Comparison of ENCODE assay signal across 17 cellular contexts in genomic region chr3:98952404-98952803, GRCh38. TPM values are rescaled to one million over a fixed set of nuclear protein-coding genes. Genes with fewer than 3 reads are reported as not detected.
DNase-seq lines count a peak whose midpoint lies in the region; ATAC-seq, FAIRE-seq and TF ChIP-seq lines count a peak whose summit lies in the region.
"Had no signal": no experiment of that assay in that cellular context is flagged by ENCODE, and none has a peak within 500 bp of the region (broad histone marks: within the 10 kb centered on the region; RNA-seq: fewer than 3 reads in every experiment).

No MANE protein-coding gene starts in this region.

- no peaks in the 10 kb centered on the region; the same call in 1 of the 2 replicates for H3K36me3 ChIP-seq in MG63
- H3K36me3 ChIP-seq in osteoblast (ENCODE audit: insufficient read depth, low read length), result no peaks in the 10 kb centered on the region
- H3K36me3 ChIP-seq in psoas muscle (ENCODE audit: insufficient read depth in 1 of 2, low read depth in 1 of 2), result no peaks in the 10 kb centered on the region
- H3K36me3 ChIP-seq: BLaER1 treated with 17β-estradiol and CSF1 and Interleukin-3, amounts not matched to agents 10 nM and 100 nM; SJCRH30 had no signal

- no peak overlapping the region for H3K27ac ChIP-seq in osteoblast (ENCODE audit: low read depth, low read length)
- no peak overlapping the region for H3K27ac ChIP-seq in psoas muscle
- H3K27ac ChIP-seq: BLaER1 treated with 17β-estradiol and CSF1 and Interleukin-3, amounts not matched to agents 10 nM and 100 nM; GM23248; SJCRH30 had no signal

- no peaks in the 10 kb centered on the region for H3K79me2 ChIP-seq in osteoblast (ENCODE audit: insufficient read depth, low read length)

- no peaks in the 10 kb centered on the region for H3K4me1 Mint-ChIP-seq in WTC11

- H3K4me3 ChIP-seq in MG63 (no peak overlapping the region), osteoblast (ENCODE audit: insufficient read depth, low read length) (no peak overlapping the region), psoas muscle (no peak overlapping the region)
- H3K4me3 ChIP-seq: BLaER1 treated with 17β-estradiol and CSF1 and Interleukin-3, amounts not matched to agents 10 nM and 100 nM; GM23248; SJCRH30 had no signal

- H3K27ac Mint-ChIP-seq in WTC11, result no peak overlapping the region
- H3K27ac Mint-ChIP-seq: HFFc6 had no signal

- H3K27me3 Mint-ChIP-seq in WTC11 (ENCODE audit: low read depth), result no peaks in the 10 kb centered on the region

- CTCF ChIA-PET in WTC11 (lab: Charles Lee), result interaction anchor here (0.6 to 1.5 kb wide), 2 partner anchors 24 to 42 kb away, joined by 3 to 4 read pairs; no protein-coding TSS in a partner anchor

- H4K20me1 ChIP-seq in osteoblast (ENCODE audit: insufficient read depth, low read length), result no peaks in the 10 kb centered on the region
- H4K20me1 ChIP-seq: BLaER1 treated with 17β-estradiol and CSF1 and Interleukin-3, amounts not matched to agents 10 nM and 100 nM had no signal

- POLR2A ChIA-PET in WTC11 (lab: Charles Lee), result no interaction called here

- no peaks in the 10 kb centered on the region for H3K27me3 ChIP-seq in MG63
- no peaks in the 10 kb centered on the region for H3K27me3 ChIP-seq in osteoblast (ENCODE audit: insufficient read depth, low read length)
- H3K27me3 ChIP-seq in psoas muscle (ENCODE audit: insufficient read depth in 3 of 3, low read length in 2 of 3), result no peaks in the 10 kb centered on the region
- H3K27me3 ChIP-seq: BLaER1 treated with 17β-estradiol and CSF1 and Interleukin-3, amounts not matched to agents 10 nM and 100 nM; SJCRH30 had no signal

- WGBS in psoas muscle, 3 donors, result 84 to 100% (median 100%) methylated on average over 1 of the region's 1 CpG

- ATAC-seq in WTC11 (0 out of 2 replicates have a peak, but pooled peaks have one; percentile 20), psoas muscle (no peak), HG03439 (IDR thresholded peaks at IDR 0.05; ENCODE audit: unreplicated experiment) (no peak)

- no peaks in the 10 kb centered on the region for H3K36me3 Mint-ChIP-seq in WTC11

- H3K4me2 ChIP-seq in osteoblast (ENCODE audit: insufficient read depth, low read length), result no peak overlapping the region
- H3K4me2 ChIP-seq: BLaER1 treated with 17β-estradiol and CSF1 and Interleukin-3, amounts not matched to agents 10 nM and 100 nM had no signal

- peak overlapping the region; percentile 35 for H2AFZ ChIP-seq in osteoblast (ENCODE audit: low read length)
- H2AFZ ChIP-seq: GM23248 had no signal

- intact Hi-C loops in psoas muscle (cut with DNase I), result no loop called here

- FAIRE-seq in H54 (lab: Jason Lieb, UNC), result peak; percentile 41

- H3K9me3 ChIP-seq in MG63 (peaks cover 10% of the 10 kb centered on the region), osteoblast (ENCODE audit: low read depth, low read length) (no peaks in the 10 kb centered on the region), psoas muscle (no peaks in the 10 kb centered on the region)
- H3K9me3 ChIP-seq: BLaER1 treated with 17β-estradiol and CSF1 and Interleukin-3, amounts not matched to agents 10 nM and 100 nM; SJCRH30 had no signal

- no peak for TF ChIP-seq POLR2A in H54 (IDR thresholded peaks at IDR 0.05; ENCODE audit: low read depth, low read length)

- DNase-seq in H54 (ENCODE audit: insufficient read length, low spot score) (no peak), MG63 (peak; percentile 10), WTC11 (ENCODE audit: low spot score) (no peak), osteoblast (ENCODE audit: insufficient read length, low spot score, missing footprints) (no peak), psoas muscle (no peak), NCI-H1105 (lab: John Stamatoyannopoulos, UW) (no peak)
- DNase-seq: DMS153, GM23248, HFFc6, Kasumi-1, NCI-H1417 treated with DMSO at 0.1 percent for 48 hours, NCI-H2107, NCI-H748 treated with DMSO at 0.1 percent for 48 hours, SJCRH30, T-helper 9 cell had no signal

- H3K4me1 ChIP-seq in osteoblast (ENCODE audit: insufficient read depth, low read length), result peaks cover 7% of the 10 kb centered on the region
- H3K4me1 ChIP-seq in psoas muscle, result no peaks in the 10 kb centered on the region
- H3K4me1 ChIP-seq: BLaER1 treated with 17β-estradiol and CSF1 and Interleukin-3, amounts not matched to agents 10 nM and 100 nM; SJCRH30 had no signal

- TF ChIP-seq CTCF in WTC11 (IDR thresholded peaks at IDR 0.05) (no peak), osteoblast (IDR thresholded peaks at IDR 0.05; ENCODE audit: extremely low read depth, low read depth, low read length) (no peak), psoas muscle (IDR thresholded peaks at IDR 0.05) (no peak)

- H3K4me3 Mint-ChIP-seq in WTC11, result no peak overlapping the region
- H3K4me3 Mint-ChIP-seq: HFFc6 had no signal

- peaks cover 13% of the 10 kb centered on the region for H3K9me3 Mint-ChIP-seq in WTC11

TF ChIP-seq in WTC11, 78 proteins besides CTCF, POLR2A, EP300 and RAD21:
- TF ChIP-seq PRRX2 (CRISPR knock-in tag; IDR thresholded peaks at IDR 0.05) (no peak), TEAD4 (CRISPR knock-in tag; IDR thresholded peaks at IDR 0.05) (no peak), E2F4 (CRISPR knock-in tag; IDR thresholded peaks at IDR 0.05; ENCODE audit: borderline replicate concordance, low read depth) (no peak), KAT7 (CRISPR knock-in tag; IDR thresholded peaks at IDR 0.05; ENCODE audit: borderline replicate concordance) (no peak), MXD4 (CRISPR knock-in tag; IDR thresholded peaks at IDR 0.05; ENCODE audit: borderline replicate concordance) (no peak), HMGA2 (CRISPR knock-in tag; IDR thresholded peaks at IDR 0.05) (no peak), ZNF416 (CRISPR knock-in tag; IDR thresholded peaks at IDR 0.05) (no peak), ZNF281 (CRISPR knock-in tag; IDR thresholded peaks at IDR 0.05) (no peak)
- TF ChIP-seq, protein P1, sequence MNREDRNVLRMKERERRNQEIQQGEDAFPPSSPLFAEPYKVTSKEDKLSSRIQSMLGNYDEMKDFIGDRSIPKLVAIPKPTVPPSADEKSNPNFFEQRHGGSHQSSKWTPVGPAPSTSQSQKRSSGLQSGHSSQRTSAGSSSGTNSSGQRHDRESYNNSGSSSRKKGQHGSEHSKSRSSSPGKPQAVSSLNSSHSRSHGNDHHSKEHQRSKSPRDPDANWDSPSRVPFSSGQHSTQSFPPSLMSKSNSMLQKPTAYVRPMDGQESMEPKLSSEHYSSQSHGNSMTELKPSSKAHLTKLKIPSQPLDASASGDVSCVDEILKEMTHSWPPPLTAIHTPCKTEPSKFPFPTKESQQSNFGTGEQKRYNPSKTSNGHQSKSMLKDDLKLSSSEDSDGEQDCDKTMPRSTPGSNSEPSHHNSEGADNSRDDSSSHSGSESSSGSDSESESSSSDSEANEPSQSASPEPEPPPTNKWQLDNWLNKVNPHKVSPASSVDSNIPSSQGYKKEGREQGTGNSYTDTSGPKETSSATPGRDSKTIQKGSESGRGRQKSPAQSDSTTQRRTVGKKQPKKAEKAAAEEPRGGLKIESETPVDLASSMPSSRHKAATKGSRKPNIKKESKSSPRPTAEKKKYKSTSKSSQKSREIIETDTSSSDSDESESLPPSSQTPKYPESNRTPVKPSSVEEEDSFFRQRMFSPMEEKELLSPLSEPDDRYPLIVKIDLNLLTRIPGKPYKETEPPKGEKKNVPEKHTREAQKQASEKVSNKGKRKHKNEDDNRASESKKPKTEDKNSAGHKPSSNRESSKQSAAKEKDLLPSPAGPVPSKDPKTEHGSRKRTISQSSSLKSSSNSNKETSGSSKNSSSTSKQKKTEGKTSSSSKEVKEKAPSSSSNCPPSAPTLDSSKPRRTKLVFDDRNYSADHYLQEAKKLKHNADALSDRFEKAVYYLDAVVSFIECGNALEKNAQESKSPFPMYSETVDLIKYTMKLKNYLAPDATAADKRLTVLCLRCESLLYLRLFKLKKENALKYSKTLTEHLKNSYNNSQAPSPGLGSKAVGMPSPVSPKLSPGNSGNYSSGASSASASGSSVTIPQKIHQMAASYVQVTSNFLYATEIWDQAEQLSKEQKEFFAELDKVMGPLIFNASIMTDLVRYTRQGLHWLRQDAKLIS (CRISPR knock-in tag; IDR thresholded peaks at IDR 0.05; ENCODE audit: borderline replicate concordance), result no peak
TF ChIP-seq in WTC11: peak in this region for 0.

RNA-seq across cellular contexts. Expression of gene DCBLD2, which starts 50.9 kb away (rescaled TPM):
- 18.6 and 19.3 TPM in 2 replicates for total RNA-seq in MG63 (2014; rRNA removed; shearing (Covaris generic); ENCODE audit: low replicate concordance)
- total RNA-seq in WTC11 (2021), result 44.5 to 47.9 TPM (median 46.5 TPM) in 3 replicates
- 187 and 278 TPM in 2 replicates for total RNA-seq in osteoblast
- 10 to 100 TPM in 2 of 4 donors, 1 to 10 TPM in 2; 4.1 to 13.9 (median 10.2) TPM for total RNA-seq in psoas muscle
- polyA plus RNA-seq in psoas muscle, result 1 to 10 TPM; 2.9 to 5.3 (median 3.8) TPM
